ENCODE assay signal across 35 cellular contexts in genomic region chr18:65298422-65298821, GRCh38.
"Had no signal": no experiment of that assay in that cellular context is flagged by ENCODE, and none has a peak within 500 bp of the region (broad histone marks: within the 10 kb centered on the region; RNA-seq: fewer than 3 reads in every experiment).

No MANE protein-coding gene starts in this region.

- H3K9me3 Mint-ChIP-seq: activated naive CD4-positive, alpha-beta T cell treated with anti-CD3 and anti-CD28 coated beads for 36 hours; activated T-helper 1 cell treated with anti-CD3 and anti-CD28 coated beads, Interleukin-12 subunit alpha, Interleukin-12 subunit beta, Interleukin-2, Interleukin-4 antibody, amounts not matched to agents 30 ng/mL and 10 ng/mL and 1 ng/mL, durations not matched to agents 14 hours and 24 hours and 36 hours; brain; stimulated activated naive CD8-positive, alpha-beta T cell treated with anti-CD3 and anti-CD28 coated beads, Interleukin-15, Interleukin-2, amounts not matched to agents 100 ng/mL and 50 ng/mL, for 24 hours; type B pancreatic cell had no signal

- H3K4me1 Mint-ChIP-seq: activated naive CD8-positive, alpha-beta T cell treated with anti-CD3 and anti-CD28 coated beads for 36 hours; brain; immature natural killer cell; naive thymus-derived CD4-positive, alpha-beta T cell; stimulated activated effector memory CD8-positive, alpha-beta T cell treated with anti-CD3 and anti-CD28 coated beads, Interleukin-12 subunit alpha, Interleukin-12 subunit beta, amount 100 ng/mL, for 72 hours had no signal

- H3K4me3 ChIP-seq: ascending aorta, coronary artery, dorsolateral prefrontal cortex, hepatocyte, pancreas, prostate gland, skin epidermis, thoracic aorta, uterus had no signal

- H3K27ac Mint-ChIP-seq: activated naive CD4-positive, alpha-beta T cell treated with anti-CD3 and anti-CD28 coated beads for 36 hours; activated naive CD8-positive, alpha-beta T cell treated with anti-CD3 and anti-CD28 coated beads for 36 hours; activated T-helper 1 cell treated with anti-CD3 and anti-CD28 coated beads, Interleukin-12 subunit alpha, Interleukin-12 subunit beta, Interleukin-2, Interleukin-4 antibody, amounts not matched to agents 30 ng/mL and 10 ng/mL and 1 ng/mL, durations not matched to agents 14 hours and 24 hours and 36 hours; brain; immature natural killer cell; naive thymus-derived CD4-positive, alpha-beta T cell; stimulated activated effector memory CD8-positive, alpha-beta T cell treated with anti-CD3 and anti-CD28 coated beads, Interleukin-12 subunit alpha, Interleukin-12 subunit beta, amount 100 ng/mL, for 72 hours; stimulated activated naive CD8-positive, alpha-beta T cell treated with anti-CD3 and anti-CD28 coated beads, Interleukin-15, Interleukin-2, amounts not matched to agents 100 ng/mL and 50 ng/mL, for 24 hours; T-helper 1 cell treated with Interleukin-12 subunit alpha and Interleukin-12 subunit beta and Interleukin-4 antibody, amounts not matched to agents 30 μg/mL and 1 μg/mL, for 36 hours; type B pancreatic cell had no signal

- ATAC-seq: naive thymus-derived CD4-positive, alpha-beta T cell; pancreas; sciatic nerve; stimulated activated effector memory CD8-positive, alpha-beta T cell treated with anti-CD3 and anti-CD28 coated beads, Interleukin-12 subunit alpha, Interleukin-12 subunit beta, amount 100 ng/mL, for 72 hours had no signal

- H2AFZ ChIP-seq: hepatocyte had no signal

- H3K27ac ChIP-seq: ascending aorta, coronary artery, dorsolateral prefrontal cortex, hepatocyte, pancreas, prostate gland, skin epidermis, thoracic aorta, uterus had no signal

- H3K4me3 Mint-ChIP-seq: activated naive CD4-positive, alpha-beta T cell treated with anti-CD3 and anti-CD28 coated beads for 36 hours; activated naive CD8-positive, alpha-beta T cell treated with anti-CD3 and anti-CD28 coated beads for 36 hours; activated T-helper 1 cell treated with anti-CD3 and anti-CD28 coated beads, Interleukin-12 subunit alpha, Interleukin-12 subunit beta, Interleukin-2, Interleukin-4 antibody, amounts not matched to agents 30 ng/mL and 10 ng/mL and 1 ng/mL, durations not matched to agents 14 hours and 24 hours and 36 hours; brain; immature natural killer cell; naive thymus-derived CD4-positive, alpha-beta T cell; stimulated activated effector memory CD8-positive, alpha-beta T cell treated with anti-CD3 and anti-CD28 coated beads, Interleukin-12 subunit alpha, Interleukin-12 subunit beta, amount 100 ng/mL, for 72 hours; stimulated activated naive CD8-positive, alpha-beta T cell treated with anti-CD3 and anti-CD28 coated beads, Interleukin-15, Interleukin-2, amounts not matched to agents 100 ng/mL and 50 ng/mL, for 24 hours; T-helper 1 cell treated with Interleukin-12 subunit alpha and Interleukin-12 subunit beta and Interleukin-4 antibody, amounts not matched to agents 30 μg/mL and 1 μg/mL, for 36 hours; type B pancreatic cell had no signal

- H3K27me3 Mint-ChIP-seq: activated naive CD8-positive, alpha-beta T cell treated with anti-CD3 and anti-CD28 coated beads for 36 hours; brain; naive thymus-derived CD4-positive, alpha-beta T cell; stimulated activated naive CD8-positive, alpha-beta T cell treated with anti-CD3 and anti-CD28 coated beads, Interleukin-15, Interleukin-2, amounts not matched to agents 100 ng/mL and 50 ng/mL, for 24 hours; type B pancreatic cell had no signal

- H3K4me1 ChIP-seq: ascending aorta, pancreas, prostate gland, uterus had no signal

- H3K36me3 ChIP-seq: ascending aorta, pancreas, prostate gland, thoracic aorta, uterus had no signal

- H3K27me3 ChIP-seq: ascending aorta, dorsolateral prefrontal cortex, hepatocyte, pancreas, uterus had no signal

- DNase-seq: activated CD4-positive, alpha-beta T cell treated with anti-CD3 and anti-CD28 coated beads for 4 hours; activated CD4-positive, alpha-beta T cell treated with anti-CD3 and anti-CD28 coated beads, Interleukin-2, amount 50 U/mL, for 48 hours; activated CD4-positive, CD25-positive, alpha-beta regulatory T cell; activated CD8-positive, alpha-beta memory T cell treated with anti-CD3 and anti-CD28 coated beads, Interleukin-2, amount 50 U/mL, for 4 hours; activated effector memory CD4-positive, alpha-beta T cell treated with anti-CD3 and anti-CD28 coated beads, Interleukin-2, amount 50 U/mL, for 16 hours; activated naive CD4-positive, alpha-beta T cell treated with anti-CD3 and anti-CD28 coated beads for 36 hours; activated naive CD8-positive, alpha-beta T cell treated with anti-CD3 and anti-CD28 coated beads for 36 hours; activated T-cell treated with anti-CD3 and anti-CD28 coated beads, Interleukin-2, amount 50 U/mL, for 1 hour; dorsolateral prefrontal cortex; effector memory CD4-positive, alpha-beta T cell; glutamatergic neuron; immature natural killer cell; kidney; midbrain; naive thymus-derived CD4-positive, alpha-beta T cell; nucleus accumbens; pancreas; retina; stimulated activated CD4-positive, alpha-beta T cell treated with anti-CD3 and anti-CD28 coated beads, Interleukin-12 subunit alpha, Interleukin-12 subunit beta, amount 100 ng/mL, for 4 hours; stimulated activated CD4-positive, alpha-beta T cell treated with anti-CD3 and anti-CD28 coated beads, Interleukin-4, amount 100 ng/mL, for 24 hours; T-helper 9 cell; uterus had no signal

- H3K79me2 ChIP-seq: hepatocyte had no signal

- H3K4me2 ChIP-seq: hepatocyte had no signal

- H3K36me3 Mint-ChIP-seq: activated naive CD8-positive, alpha-beta T cell treated with anti-CD3 and anti-CD28 coated beads for 36 hours; brain; immature natural killer cell; naive thymus-derived CD4-positive, alpha-beta T cell; stimulated activated effector memory CD8-positive, alpha-beta T cell treated with anti-CD3 and anti-CD28 coated beads, Interleukin-12 subunit alpha, Interleukin-12 subunit beta, amount 100 ng/mL, for 72 hours; type B pancreatic cell had no signal

- H3K9me3 ChIP-seq: ascending aorta, pancreas, prostate gland, thoracic aorta, uterus had no signal
